Comparison of ENCODE assay signal across 12 cellular contexts in genomic region chr6:49541210-49541724, GRCh38. TPM values are rescaled to one million over a fixed set of nuclear protein-coding genes. Genes with fewer than 3 reads are reported as not detected.
DNase-seq lines count a peak whose midpoint lies in the region; ATAC-seq and TF ChIP-seq lines count a peak whose summit lies in the region.
"Had no signal": no experiment of that assay in that cellular context is flagged by ENCODE, and none has a peak within 500 bp of the region (broad histone marks: within the 10 kb centered on the region; RNA-seq: fewer than 3 reads in every experiment).

No MANE protein-coding gene starts in this region.

- intact Hi-C loops in mucosa of descending colon (cut with DNase I, micrococcal nuclease) = no loop called here
- intact Hi-C loops in activated CD4-positive, alpha-beta memory T cell treated with anti-CD3 and anti-CD28 coated beads for 36 hours (cut with micrococcal nuclease) = no loop called here

- no peaks in the 10 kb centered on the region for H3K36me3 Mint-ChIP-seq in activated CD4-positive, alpha-beta memory T cell treated with anti-CD3 and anti-CD28 coated beads for 36 hours
- no peaks in the 10 kb centered on the region for H3K36me3 Mint-ChIP-seq in activated naive CD4-positive, alpha-beta T cell treated with anti-CD3 and anti-CD28 coated beads, Interleukin-2, amount 10 ng/mL, durations not matched to agents 7 days and 5 days

- peak; percentile 63 for ATAC-seq in mucosa of descending colon

- H3K4me1 ChIP-seq in mucosa of descending colon (ENCODE audit: low read depth) = no peaks in the 10 kb centered on the region
- H3K4me1 ChIP-seq: ascending aorta had no signal

- H3K4me3 Mint-ChIP-seq in activated CD4-positive, alpha-beta memory T cell treated with anti-CD3 and anti-CD28 coated beads for 36 hours = no peak overlapping the region
- no peak overlapping the region for H3K4me3 Mint-ChIP-seq in activated naive CD4-positive, alpha-beta T cell treated with anti-CD3 and anti-CD28 coated beads, Interleukin-2, amount 10 ng/mL, durations not matched to agents 7 days and 5 days
- H3K4me3 Mint-ChIP-seq: activated CD4-positive, alpha-beta memory T cell treated with anti-CD3 and anti-CD28 coated beads, Interleukin-2, amount 10 ng/mL, durations not matched to agents 7 days and 5 days had no signal

- POLR2A ChIA-PET in activated CD4-positive, alpha-beta memory T cell treated with anti-CD3 and anti-CD28 coated beads for 36 hours (lab: Charles Lee) = no interaction called here

- no peak overlapping the region for H3K27ac Mint-ChIP-seq in activated CD4-positive, alpha-beta memory T cell treated with anti-CD3 and anti-CD28 coated beads for 36 hours
- H3K27ac Mint-ChIP-seq in activated naive CD4-positive, alpha-beta T cell treated with anti-CD3 and anti-CD28 coated beads, Interleukin-2, amount 10 ng/mL, durations not matched to agents 7 days and 5 days = no peak overlapping the region
- H3K27ac Mint-ChIP-seq: activated CD4-positive, alpha-beta memory T cell treated with anti-CD3 and anti-CD28 coated beads, Interleukin-2, amount 10 ng/mL, durations not matched to agents 7 days and 5 days had no signal

- H3K4me3 ChIP-seq in astrocyte of the spinal cord (ENCODE audit: low read depth, low read length) (no peak overlapping the region), mucosa of descending colon (no peak overlapping the region)
- H3K4me3 ChIP-seq: ascending aorta had no signal

- no peaks in the 10 kb centered on the region for H3K36me3 ChIP-seq in mucosa of descending colon (ENCODE audit: low read depth)
- H3K36me3 ChIP-seq: ascending aorta had no signal

- peaks cover 3% of the 10 kb centered on the region for H3K27me3 Mint-ChIP-seq in activated CD4-positive, alpha-beta memory T cell treated with anti-CD3 and anti-CD28 coated beads for 36 hours
- peaks cover 7% of the 10 kb centered on the region for H3K27me3 Mint-ChIP-seq in activated naive CD4-positive, alpha-beta T cell treated with anti-CD3 and anti-CD28 coated beads, Interleukin-2, amount 10 ng/mL, durations not matched to agents 7 days and 5 days

- CTCF ChIA-PET in activated CD4-positive, alpha-beta memory T cell treated with anti-CD3 and anti-CD28 coated beads for 36 hours (lab: Charles Lee) = interaction anchor here (4.9 kb wide), 1 partner anchor 9 kb away, joined by 24 read pairs; no protein-coding TSS in a partner anchor
- CTCF ChIA-PET in activated naive CD4-positive, alpha-beta T cell treated with anti-CD3 and anti-CD28 coated beads, Interleukin-2, amount 10 ng/mL, durations not matched to agents 7 days and 5 days (lab: Charles Lee) = interaction anchor here (1.2 kb wide), 1 partner anchor 66 kb away, joined by 3 read pairs; no protein-coding TSS in a partner anchor

- H3K4me1 Mint-ChIP-seq in activated CD4-positive, alpha-beta memory T cell treated with anti-CD3 and anti-CD28 coated beads for 36 hours (ENCODE audit: low read depth) = no peaks in the 10 kb centered on the region
- H3K4me1 Mint-ChIP-seq in activated naive CD4-positive, alpha-beta T cell treated with anti-CD3 and anti-CD28 coated beads, Interleukin-2, amount 10 ng/mL, durations not matched to agents 7 days and 5 days = no peaks in the 10 kb centered on the region
- H3K4me1 Mint-ChIP-seq: activated CD4-positive, alpha-beta memory T cell treated with anti-CD3 and anti-CD28 coated beads, Interleukin-2, amount 10 ng/mL, durations not matched to agents 7 days and 5 days had no signal

- in situ Hi-C loops in astrocyte of the spinal cord (cut with HindIII; ENCODE audit: low sequenced_read_pairs) = no loop called here

- DNase-seq in Daoy (ENCODE audit: low read depth) = peak; percentile 67
- peak; percentile 17 for DNase-seq in NCI-H1105 (lab: John Stamatoyannopoulos, UW)
- DNase-seq in astrocyte of the spinal cord (ENCODE audit: low read depth, low spot score) = peak; percentile 74
- DNase-seq in mucosa of descending colon = no peak
- DNase-seq in activated CD4-positive, alpha-beta memory T cell treated with anti-CD3 and anti-CD28 coated beads for 36 hours = no peak
- DNase-seq in epidermal melanocyte (ENCODE audit: insufficient read length, low spot score) = no peak
- no peak for DNase-seq in activated gamma-delta T cell treated with Interleukin-2 at 50 U/mL for 16 hours
- no peak for DNase-seq in activated naive CD4-positive, alpha-beta T cell treated with anti-CD3 and anti-CD28 coated beads, Interleukin-2, amount 10 ng/mL, durations not matched to agents 7 days and 5 days
- DNase-seq: activated CD4-positive, alpha-beta memory T cell treated with anti-CD3 and anti-CD28 coated beads, Interleukin-2, amount 10 ng/mL, durations not matched to agents 7 days and 5 days; RPMI8226 had no signal

- no peaks in the 10 kb centered on the region for H3K9me3 Mint-ChIP-seq in activated CD4-positive, alpha-beta memory T cell treated with anti-CD3 and anti-CD28 coated beads for 36 hours
- H3K9me3 Mint-ChIP-seq in activated naive CD4-positive, alpha-beta T cell treated with anti-CD3 and anti-CD28 coated beads, Interleukin-2, amount 10 ng/mL, durations not matched to agents 7 days and 5 days = no peaks in the 10 kb centered on the region
- H3K9me3 Mint-ChIP-seq: activated CD4-positive, alpha-beta memory T cell treated with anti-CD3 and anti-CD28 coated beads, Interleukin-2, amount 10 ng/mL, durations not matched to agents 7 days and 5 days had no signal

- H3K9me3 ChIP-seq in mucosa of descending colon = no peaks in the 10 kb centered on the region
- H3K9me3 ChIP-seq: ascending aorta had no signal

- no peak for TF ChIP-seq CTCF in astrocyte of the spinal cord (IDR thresholded peaks at IDR 0.05; ENCODE audit: low read depth, low read length)
- TF ChIP-seq CTCF in mucosa of descending colon (IDR thresholded peaks at IDR 0.05) = no peak

RNA-seq across cellular contexts. Expression of gene C6orf141, which starts 9.2 kb away (rescaled TPM):
- total RNA-seq in Daoy (2014; rRNA removed; shearing (Covaris generic)) = 7.3 and 13.2 TPM in 2 replicates
- 10 to 100 TPM in 1 of 3 donors, 1 to 10 TPM in 2; 4.1 to 10.6 (median 5.4) TPM for total RNA-seq in mucosa of descending colon
- 1 to 10 TPM in 1 of 2 experiments, under 1 TPM in 1; 0.86 to 1.0 TPM for total RNA-seq in activated CD4-positive, alpha-beta memory T cell treated with anti-CD3 and anti-CD28 coated beads for 36 hours
- total RNA-seq: ascending aorta had no signal

RNA-seq across cellular contexts. Expression of gene GLYATL3, which starts 41.5 kb away (rescaled TPM):
- total RNA-seq in Daoy (2014; rRNA removed; shearing (Covaris generic)) = not detected in 2 replicates
- total RNA-seq in mucosa of descending colon = not detected
- not detected for total RNA-seq in activated CD4-positive, alpha-beta memory T cell treated with anti-CD3 and anti-CD28 coated beads for 36 hours
- total RNA-seq: activated CD4-positive, alpha-beta memory T cell treated with anti-CD3 and anti-CD28 coated beads, Interleukin-2, amount 10 ng/mL, durations not matched to agents 7 days and 5 days; ascending aorta; posterior vena cava had no signal

Comparison
In these comparisons a context has a peak if more than half of its experiments do, and no peak if none do; other contexts are left out.
1. DNase-seq: peak in Daoy (single experiment), NCI-H1105 (single experiment) and astrocyte of the spinal cord (single experiment); none in mucosa of descending colon (0 of 3), activated CD4-positive, alpha-beta memory T cell treated with anti-CD3 and anti-CD28 coated beads for 36 hours (single experiment), epidermal melanocyte (single experiment), activated gamma-delta T cell treated with Interleukin-2 at 50 U/mL for 16 hours (single experiment) and activated naive CD4-positive, alpha-beta T cell treated with anti-CD3 and anti-CD28 coated beads, Interleukin-2, amount 10 ng/mL, durations not matched to agents 7 days and 5 days (single experiment).